8 cellular contexts compared by ENCODE assay signal in genomic region chr10:91198781-91199180, GRCh38. TPM values are rescaled to one million over a fixed set of nuclear protein-coding genes. Genes with fewer than 3 reads are reported as not detected.
A peak's percentile ranks its signal among the peaks of the same experiment; 100 is the strongest.
DNase-seq lines count a peak whose midpoint lies in the region; ATAC-seq, FAIRE-seq and TF ChIP-seq lines count a peak whose summit lies in the region.

No MANE protein-coding gene starts in this region.

- CTCF ChIA-PET in GM10248 (lab: Yijun Ruan, JAX), result interaction anchor here (1.0 kb wide), 1 partner anchor 33 kb away, joined by 3 read pairs; no protein-coding TSS in a partner anchor

- no peaks in the 10 kb centered on the region for H3K27me3 Mint-ChIP-seq in chondrocyte (ENCODE audit: low read depth)

- H3K36me3 ChIP-seq in pancreas (no peaks in the 10 kb centered on the region), ovary (no peaks in the 10 kb centered on the region)

- POLR2A ChIA-PET in GM10248 (lab: Yijun Ruan, JAX), result no interaction called here

- TF ChIP-seq EP300 in ovary (IDR thresholded peaks at IDR 0.05), result no peak

- H3K27ac ChIP-seq in pancreas (peak overlapping the region in 2 of 4 donors; percentile 19 to 41), ovary (peak overlapping the region in 1 of 2 donors; percentile 38)

- peak overlapping the region; percentile 78 for H3K27ac Mint-ChIP-seq in chondrocyte (ENCODE audit: unreplicated experiment)

- no peaks in the 10 kb centered on the region for H3K36me3 Mint-ChIP-seq in chondrocyte (ENCODE audit: low read depth)

- peaks cover 3% of the 10 kb centered on the region for H3K9me3 Mint-ChIP-seq in chondrocyte (ENCODE audit: low read depth)

- DNase-seq in GM10248 (ENCODE audit: extremely low spot score), result peak; percentile 47
- DNase-seq in M059J (ENCODE audit: low read depth), result peak; percentile 63
- no peak for DNase-seq in chondrocyte (ENCODE audit: low spot score)
- no peak for DNase-seq in pancreas
- DNase-seq in ovary, result no peak
- DNase-seq in amygdala (lab: John Stamatoyannopoulos, UW), result no peak
- DNase-seq in A172 (ENCODE audit: low spot score), result no peak

- no peaks in the 10 kb centered on the region for H3K9me3 ChIP-seq in pancreas
- no peaks in the 10 kb centered on the region for H3K9me3 ChIP-seq in ovary

- no peak overlapping the region for H3K4me3 Mint-ChIP-seq in chondrocyte (ENCODE audit: unreplicated experiment)

- H3K27me3 ChIP-seq in pancreas (no peaks in the 10 kb centered on the region), ovary (no peaks in the 10 kb centered on the region)

- ATAC-seq in GM21529 (IDR thresholded peaks at IDR 0.05; ENCODE audit: unreplicated experiment) (peak; percentile 74), pancreas (peak in 3 of 4 donors; percentile 55 to 82 (median 76))

- H3K4me1 ChIP-seq in pancreas (peaks cover 0 to 12% (median 4%) of the 10 kb centered on the region in 3 donors), ovary (ENCODE audit: insufficient read depth) (peaks cover 9% of the 10 kb centered on the region)

- no peak for FAIRE-seq in pancreas (lab: Jason Lieb, UNC)

- intact Hi-C loops in pancreas (cut with DNase I), result no loop called here
- intact Hi-C loops in ovary (cut with DNase I), result no loop called here

- TF ChIP-seq CTCF in GM10248 (IDR thresholded peaks at IDR 0.05; ENCODE audit: control extremely low read depth, extremely low read depth, low read depth, missing control alignments), result no peak
- no peak for TF ChIP-seq CTCF in chondrocyte (IDR thresholded peaks at IDR 0.05)
- no peak for TF ChIP-seq CTCF in pancreas (IDR thresholded peaks at IDR 0.05)
- no peak for TF ChIP-seq CTCF in ovary (IDR thresholded peaks at IDR 0.05)

- peaks cover 31% of the 10 kb centered on the region for H3K4me1 Mint-ChIP-seq in chondrocyte (ENCODE audit: low read depth)

- 81 to 94% methylated on average over 1 of the region's 1 CpG for WGBS in pancreas, 2 donors
- 29 to 64% (median 61%) methylated on average over 1 of the region's 1 CpG for WGBS in ovary, 3 donors

- H3K4me3 ChIP-seq in pancreas (no peak overlapping the region), ovary (no peak overlapping the region)

- no peak for TF ChIP-seq POLR2A in ovary (IDR thresholded peaks at IDR 0.05)

RNA-seq across cellular contexts. Expression of gene PCGF5, which starts 21.7 kb away (rescaled TPM):
- 32.1 and 32.7 TPM in 2 replicates for total RNA-seq in M059J (2014; rRNA removed; shearing (Covaris generic))
- 22.9 to 36.9 TPM (median 35.0 TPM) in 3 replicates for total RNA-seq in chondrocyte
- total RNA-seq in pancreas, result 10 to 100 TPM; 13.3 to 23.2 (median 17.7) TPM
- 10 to 100 TPM; 12.7 to 14.6 TPM for polyA plus RNA-seq in pancreas
- 10 to 100 TPM; 32.0 to 49.0 (median 37.9) TPM for total RNA-seq in ovary
- polyA plus RNA-seq in ovary, result 10 to 100 TPM; 13.1 to 28.1 TPM
- 33.6 and 46.7 TPM in 2 replicates for total RNA-seq in A172 (2014; rRNA removed; shearing (Covaris generic))

Comparison
In these comparisons a context has a peak if more than half of its experiments do, and no peak if none do; other contexts are left out.
1. DNase-seq: peak in GM10248 (single experiment) and M059J (single experiment); none in chondrocyte (single experiment), pancreas (0 of 6), ovary (0 of 5), amygdala (0 of 56) and A172 (single experiment).